33 cellular contexts compared by ENCODE assay signal in genomic region chrX:27451324-27451723, GRCh38. TPM values are rescaled to one million over a fixed set of nuclear protein-coding genes. Genes with fewer than 3 reads are reported as not detected.
"Had no signal": no experiment of that assay in that cellular context is flagged by ENCODE, and none has a peak within 500 bp of the region (broad histone marks: within the 10 kb centered on the region; RNA-seq: fewer than 3 reads in every experiment).

No MANE protein-coding gene starts in this region.

- DNase-seq: stimulated activated CD4-positive, alpha-beta T cell treated with anti-CD3 and anti-CD28 coated beads, Interleukin-2, amount 100 ng/mL, for 48 hours; stimulated activated CD4-positive, alpha-beta T cell treated with anti-CD3 and anti-CD28 coated beads, Interleukin-4, amount 100 ng/mL, for 1 hour; stimulated activated CD4-positive, alpha-beta T cell treated with anti-CD3 and anti-CD28 coated beads, Interleukin-4, amount 100 ng/mL, for 24 hours; stimulated activated CD4-positive, alpha-beta T cell treated with anti-CD3 and anti-CD28 coated beads, Interleukin-4, amount 100 ng/mL, for 4 hours; stimulated activated CD8-positive, alpha-beta memory T cell treated with anti-CD3 and anti-CD28 coated beads, Interleukin-4, amount 100 ng/mL, for 48 hours; stimulated activated naive B cell treated with anti-CD40 and anti-IgM and Interleukin-4, amounts not matched to agents 10 μg/mL and 1 μg/mL and 100 μg/mL, for 72 hours; stimulated activated naive CD4-positive, alpha-beta T cell; stimulated activated naive CD4-positive, alpha-beta T cell treated with Interleukin-2 at 50 U/mL for 16 hours; stimulated activated naive CD8-positive, alpha-beta T cell treated with anti-CD3 and anti-CD28 coated beads, Interleukin-15, amount 100 ng/mL, for 72 hours; stimulated activated naive CD8-positive, alpha-beta T cell treated with anti-CD3 and anti-CD28 coated beads, Interleukin-15, Interleukin-2, amounts not matched to agents 100 U/mL and 50 U/mL, for 24 hours; stomach; substantia nigra; testis; thyroid gland; tibial artery; transverse colon; upper lobe of left lung; upper lobe of right lung; uterus had no signal

- H3K4me3 ChIP-seq: stomach, suprapubic skin, testis, thoracic aorta, thyroid gland, tibial artery, tibial nerve, transverse colon, upper lobe of left lung, upper lobe of right lung, uterus, vagina had no signal

- FAIRE-seq: urothelium cell line had no signal

- ATAC-seq: stimulated activated effector memory CD8-positive, alpha-beta T cell treated with anti-CD3 and anti-CD28 coated beads, Interleukin-12 subunit alpha, Interleukin-12 subunit beta, amount 100 ng/mL, for 72 hours; stimulated activated memory B cell treated with anti-CD40 and anti-IgM and Interleukin-4, amounts not matched to agents 10 μg/mL and 1 μg/mL and 100 μg/mL, for 72 hours; stimulated activated naive B cell treated with anti-CD40 and anti-IgM and Interleukin-4, amounts not matched to agents 10 μg/mL and 1 μg/mL and 100 μg/mL, for 72 hours; stimulated activated naive CD8-positive, alpha-beta T cell treated with anti-CD3 and anti-CD28 coated beads, Interleukin-15, amount 100 ng/mL, for 72 hours; stimulated activated naive CD8-positive, alpha-beta T cell treated with anti-CD3 and anti-CD28 coated beads, Interleukin-15, Interleukin-2, amounts not matched to agents 100 U/mL and 50 U/mL, for 24 hours; upper lobe of right lung had no signal

- H3K9me3 ChIP-seq: stomach, suprapubic skin, testis, thoracic aorta, thyroid gland, tibial artery, tibial nerve, transverse colon, upper lobe of left lung, upper lobe of right lung, uterus, vagina had no signal

- H3K27me3 Mint-ChIP-seq: stimulated activated memory B cell treated with anti-CD40 and anti-IgM and Interleukin-4, amounts not matched to agents 10 μg/mL and 1 μg/mL and 100 μg/mL, for 72 hours; stimulated activated naive B cell treated with anti-CD40 and anti-IgM and Interleukin-4, amounts not matched to agents 10 μg/mL and 1 μg/mL and 100 μg/mL, for 72 hours; stimulated activated naive CD8-positive, alpha-beta T cell treated with anti-CD3 and anti-CD28 coated beads, Interleukin-15, amount 100 ng/mL, for 72 hours; stimulated activated naive CD8-positive, alpha-beta T cell treated with anti-CD3 and anti-CD28 coated beads, Interleukin-15, Interleukin-2, amounts not matched to agents 100 ng/mL and 50 ng/mL, for 24 hours; type B pancreatic cell had no signal

- H3K27ac ChIP-seq: stomach, suprapubic skin, testis, thoracic aorta, thyroid gland, tibial artery, tibial nerve, transverse colon, upper lobe of left lung, upper lobe of right lung, uterus, vagina had no signal

- H3K36me3 ChIP-seq: stomach, suprapubic skin, thoracic aorta, thyroid gland, tibial artery, tibial nerve, transverse colon, upper lobe of left lung, upper lobe of right lung, uterus, vagina had no signal

- H3K36me3 Mint-ChIP-seq: stimulated activated effector memory CD8-positive, alpha-beta T cell treated with anti-CD3 and anti-CD28 coated beads, Interleukin-12 subunit alpha, Interleukin-12 subunit beta, amount 100 ng/mL, for 72 hours; stimulated activated memory B cell treated with anti-CD40 and anti-IgM and Interleukin-4, amounts not matched to agents 10 μg/mL and 1 μg/mL and 100 μg/mL, for 72 hours; stimulated activated naive B cell treated with anti-CD40 and anti-IgM and Interleukin-4, amounts not matched to agents 10 μg/mL and 1 μg/mL and 100 μg/mL, for 72 hours; type B pancreatic cell had no signal

- H3K27ac Mint-ChIP-seq: stimulated activated effector memory CD8-positive, alpha-beta T cell treated with anti-CD3 and anti-CD28 coated beads, Interleukin-12 subunit alpha, Interleukin-12 subunit beta, amount 100 ng/mL, for 72 hours; stimulated activated memory B cell treated with anti-CD40 and anti-IgM and Interleukin-4, amounts not matched to agents 10 μg/mL and 1 μg/mL and 100 μg/mL, for 72 hours; stimulated activated naive B cell treated with anti-CD40 and anti-IgM and Interleukin-4, amounts not matched to agents 10 μg/mL and 1 μg/mL and 100 μg/mL, for 72 hours; stimulated activated naive CD8-positive, alpha-beta T cell treated with anti-CD3 and anti-CD28 coated beads, Interleukin-15, amount 100 ng/mL, for 72 hours; stimulated activated naive CD8-positive, alpha-beta T cell treated with anti-CD3 and anti-CD28 coated beads, Interleukin-15, Interleukin-2, amounts not matched to agents 100 ng/mL and 50 ng/mL, for 24 hours; type B pancreatic cell had no signal

- H3K4me1 ChIP-seq: stomach, suprapubic skin, testis, thyroid gland, tibial artery, tibial nerve, transverse colon, upper lobe of left lung, upper lobe of right lung, uterus, vagina had no signal

- H3K4me1 Mint-ChIP-seq: stimulated activated effector memory CD8-positive, alpha-beta T cell treated with anti-CD3 and anti-CD28 coated beads, Interleukin-12 subunit alpha, Interleukin-12 subunit beta, amount 100 ng/mL, for 72 hours; stimulated activated memory B cell treated with anti-CD40 and anti-IgM and Interleukin-4, amounts not matched to agents 10 μg/mL and 1 μg/mL and 100 μg/mL, for 72 hours; stimulated activated naive B cell treated with anti-CD40 and anti-IgM and Interleukin-4, amounts not matched to agents 10 μg/mL and 1 μg/mL and 100 μg/mL, for 72 hours; stimulated activated naive CD8-positive, alpha-beta T cell treated with anti-CD3 and anti-CD28 coated beads, Interleukin-15, amount 100 ng/mL, for 72 hours had no signal

- H3K4me3 Mint-ChIP-seq: stimulated activated effector memory CD8-positive, alpha-beta T cell treated with anti-CD3 and anti-CD28 coated beads, Interleukin-12 subunit alpha, Interleukin-12 subunit beta, amount 100 ng/mL, for 72 hours; stimulated activated memory B cell treated with anti-CD40 and anti-IgM and Interleukin-4, amounts not matched to agents 10 μg/mL and 1 μg/mL and 100 μg/mL, for 72 hours; stimulated activated naive B cell treated with anti-CD40 and anti-IgM and Interleukin-4, amounts not matched to agents 10 μg/mL and 1 μg/mL and 100 μg/mL, for 72 hours; stimulated activated naive CD8-positive, alpha-beta T cell treated with anti-CD3 and anti-CD28 coated beads, Interleukin-15, amount 100 ng/mL, for 72 hours; stimulated activated naive CD8-positive, alpha-beta T cell treated with anti-CD3 and anti-CD28 coated beads, Interleukin-15, Interleukin-2, amounts not matched to agents 100 ng/mL and 50 ng/mL, for 24 hours; type B pancreatic cell had no signal

- H3K9me3 Mint-ChIP-seq: stimulated activated naive CD8-positive, alpha-beta T cell treated with anti-CD3 and anti-CD28 coated beads, Interleukin-15, amount 100 ng/mL, for 72 hours; stimulated activated naive CD8-positive, alpha-beta T cell treated with anti-CD3 and anti-CD28 coated beads, Interleukin-15, Interleukin-2, amounts not matched to agents 100 ng/mL and 50 ng/mL, for 24 hours; type B pancreatic cell had no signal

- H3K27me3 ChIP-seq: stomach, suprapubic skin, testis, thyroid gland, tibial artery, tibial nerve, transverse colon, upper lobe of left lung, upper lobe of right lung, uterus, vagina had no signal

RNA-seq across cellular contexts. Expression of gene PPP4R3C, which starts 11.8 kb away (rescaled TPM):
- total RNA-seq: stomach, subcutaneous adipose tissue, suprapubic skin, temporal lobe, thoracic aorta, thyroid gland, tibial nerve, transverse colon, upper lobe of left lung, upper lobe of right lung, ureter, urinary bladder, uterus, vagina had no signal
- polyA plus RNA-seq: stomach, thymus, urinary bladder had no signal
